In the genomic region with DNA sequence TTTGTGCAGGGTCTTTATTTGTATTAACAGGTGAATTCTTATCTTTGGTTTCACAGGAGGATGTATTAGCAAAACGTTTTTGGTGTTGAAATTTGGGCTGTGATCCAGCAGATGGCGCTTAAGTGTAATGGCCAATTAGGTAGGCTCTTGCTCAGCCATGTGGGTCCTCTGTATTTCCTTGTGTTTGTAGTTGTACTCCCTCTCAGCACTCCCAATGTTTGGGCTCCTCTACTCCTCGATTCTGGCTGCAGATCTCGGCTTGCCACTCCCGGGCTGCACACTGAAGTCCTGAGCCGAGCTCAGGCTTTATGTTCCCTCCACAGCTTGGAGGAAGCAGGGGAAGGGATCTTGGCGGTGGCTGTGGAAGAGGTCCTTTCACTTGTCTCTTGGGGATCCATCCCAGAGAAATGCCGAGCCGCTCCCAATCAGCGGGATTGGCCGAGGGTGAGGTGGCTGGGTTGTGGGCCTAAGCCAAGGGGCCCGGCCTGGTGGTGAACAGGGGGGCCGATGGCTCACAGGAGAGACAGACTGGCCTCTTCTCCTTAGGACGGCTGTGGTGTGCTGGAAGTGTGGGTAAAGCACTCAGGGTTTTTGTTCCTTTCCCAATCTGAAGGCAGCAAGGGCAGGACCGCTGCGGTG, we compare ENCODE assay signal across 9 cellular contexts.
DNase-seq lines count a peak whose midpoint lies in the region; ATAC-seq, FAIRE-seq and TF ChIP-seq lines count a peak whose summit lies in the region.
"Had no signal": no experiment of that assay in that cellular context is flagged by ENCODE, and none has a peak within 500 bp of the region (broad histone marks: within the 10 kb centered on the region; RNA-seq: fewer than 3 reads in every experiment).

No MANE protein-coding gene starts in this region.

- H3K56ac ChIP-seq in H1 (replicated peaks; ENCODE audit: insufficient read length, low read depth, low read length): no peak overlapping the region

- TF ChIP-seq CTCF in GM12872 (IDR thresholded peaks at IDR 0.05; ENCODE audit: insufficient read depth, low read depth, low read length) (peak; percentile 65), OCI-LY1 (IDR thresholded peaks at IDR 0.05; ENCODE audit: low read length) (peak; percentile 70), H1 (IDR thresholded peaks at IDR 0.05; ENCODE audit: control extremely low read depth in 1 of 3, insufficient read depth in 1 of 3, low read depth in 1 of 3, low read length in 3 of 3) (peak in 2 of 3 experiments; percentile 76 to 81; a peak in 3 of 4 replicates), osteocyte (IDR thresholded peaks at IDR 0.05) (peak; percentile 60)

- peak overlapping the region; percentile 67 for H4K5ac ChIP-seq in H1 (ENCODE audit: insufficient read length, low read depth, low read length)

- H3K36me3 ChIP-seq in OCI-LY1 (ENCODE audit: insufficient read depth, low read length): no peaks in the 10 kb centered on the region
- no peaks in the 10 kb centered on the region for H3K36me3 ChIP-seq in H1 (ENCODE audit: control insufficient read depth in 2 of 4, insufficient read depth in 4 of 4, low read length in 3 of 4)

- peak overlapping the region; percentile 78; the same call in 1 of the 2 replicates for H2BK5ac ChIP-seq in H1 (ENCODE audit: low read depth, low read length)

- no peak for TF ChIP-seq EP300 in H1 (IDR thresholded peaks at IDR 0.05; ENCODE audit: borderline replicate concordance in 1 of 2, low read depth in 2 of 2, low read length in 2 of 2)

- H3K4me2 ChIP-seq in OCI-LY1 (ENCODE audit: low read length) (no peak overlapping the region), H1 (ENCODE audit: insufficient read depth in 1 of 2, low read depth in 2 of 2, low read length in 2 of 2) (peak overlapping the region in 1 of 2 experiments; percentile 0; a peak in 1 of 4 replicates)

- peaks cover 11% of the 10 kb centered on the region for H3K36me3 Mint-ChIP-seq in osteocyte (ENCODE audit: unreplicated experiment)

- H2BK12ac ChIP-seq in H1 (ENCODE audit: low read depth, low read length): 0 out of 2 replicates have a peak overlapping the region, but pooled peaks have one; percentile 11

- 69% methylated on average over 16 of the region's 16 CpGs; no CpG with 5 or more reads in 1 of the 2 experiments for WGBS in H1 (ENCODE audit: extremely low coverage in 1 of 2, insufficient coverage in 1 of 2, insufficient read length in 1 of 2, insufficient replicate concordance in 2 of 2, low coverage in 1 of 2, low lambda C conversion rate in 2 of 2, missing lambda C conversion rate in 1 of 2), 2 experiments

- H3K27ac Mint-ChIP-seq in osteocyte (ENCODE audit: unreplicated experiment): no peak overlapping the region

- H2BK15ac ChIP-seq in H1 (ENCODE audit: low read length): peak overlapping the region; percentile 53; the same call in 1 of the 2 replicates

- peak; percentile 86 to 87 for TF ChIP-seq RAD21 in H1 (IDR thresholded peaks at IDR 0.05 in 1 of 2, conservative IDR thresholded peaks at IDR 0.05 in 1 of 2; ENCODE audit: low read depth in 2 of 2, low read length in 2 of 2)

- H3K4me1 Mint-ChIP-seq in osteocyte (ENCODE audit: unreplicated experiment): peaks cover 38% of the 10 kb centered on the region

- no peaks in the 10 kb centered on the region for H3K23me2 ChIP-seq in H1 (ENCODE audit: low read depth, low read length)

- H4K8ac ChIP-seq in H1 (ENCODE audit: extremely low read depth, insufficient read depth, low read length): peak overlapping the region; percentile 90

- H3K9ac ChIP-seq in OCI-LY1 (ENCODE audit: low read length): no peak overlapping the region
- no peak overlapping the region for H3K9ac ChIP-seq in H1 (replicated peaks in 1 of 4; ENCODE audit: extremely low read depth in 1 of 4, low read depth in 3 of 4, low read length in 3 of 4)

- H3F3A ChIP-seq in OCI-LY1 (ENCODE audit: insufficient read depth, low read length): no peaks in the 10 kb centered on the region

- DNase-seq in AG20443 (ENCODE audit: low spot score) (peak; percentile 30), H1 (ENCODE audit: low read depth in 1 of 2, low spot score in 2 of 2) (peak; percentile 34 to 69), osteocyte (ENCODE audit: extremely low spot score, unreplicated experiment) (no peak), dedifferentiated amniotic fluid mesenchymal stem cell (ENCODE audit: extremely low spot score) (no peak)

- H4K20me1 ChIP-seq in OCI-LY1 (ENCODE audit: insufficient read depth, low read length) (no peaks in the 10 kb centered on the region), H1 (replicated peaks in 1 of 2; ENCODE audit: control insufficient read depth in 1 of 2, insufficient read depth in 2 of 2, low read length in 2 of 2) (no peaks in the 10 kb centered on the region)

- H2BK120ac ChIP-seq in H1 (replicated peaks; ENCODE audit: low read depth, low read length): peak overlapping the region; percentile 83

- POLR2A ChIA-PET in H1 (lab: Charles Lee; ENCODE audit: partially characterized antibody): interaction anchor here (0.6 kb wide), 1 partner anchor 41 kb away, joined by 3 read pairs; no protein-coding TSS in a partner anchor

- H2AFZ ChIP-seq in OCI-LY1 (ENCODE audit: low read length) (no peak overlapping the region), H1 (ENCODE audit: low read length) (peak overlapping the region; percentile 88)

- H3K14ac ChIP-seq in H1 (ENCODE audit: insufficient read length): no peak overlapping the region

- no peaks in the 10 kb centered on the region for H3K27me3 Mint-ChIP-seq in osteocyte (ENCODE audit: unreplicated experiment)
- H3K27me3 Mint-ChIP-seq: naive thymus-derived CD8-positive, alpha-beta T cell had no signal

- peak overlapping the region; percentile 96 for H3K18ac ChIP-seq in H1 (ENCODE audit: extremely low read depth, low read length)

- peak overlapping the region; percentile 96 for H4K91ac ChIP-seq in H1 (replicated peaks; ENCODE audit: insufficient read length, low read length)

- ATAC-seq in HG03439 (IDR thresholded peaks at IDR 0.05; ENCODE audit: unreplicated experiment): peak; percentile 66
- no peak for ATAC-seq in GM18520 (IDR thresholded peaks at IDR 0.05; ENCODE audit: unreplicated experiment)
- ATAC-seq: naive thymus-derived CD8-positive, alpha-beta T cell had no signal

- FAIRE-seq in H1 (lab: Jason Lieb, UNC): peak; percentile 99

- H3K4me3 ChIP-seq in OCI-LY1 (ENCODE audit: low read depth, low read length, poor library complexity, severe bottlenecking) (no peak overlapping the region), H1 (ENCODE audit: extremely low read depth in 1 of 4, insufficient read depth in 2 of 4, low read depth in 3 of 4, low read length in 4 of 4) (no peak overlapping the region)

- H3K4ac ChIP-seq in H1 (replicated peaks; ENCODE audit: insufficient read length, low read depth, low read length): peak overlapping the region; percentile 97

- H3K23ac ChIP-seq in H1 (ENCODE audit: insufficient read length): no peak overlapping the region

- no peaks in the 10 kb centered on the region for H3K79me1 ChIP-seq in H1 (ENCODE audit: low read depth, low read length)

- H2AK5ac ChIP-seq in H1 (ENCODE audit: low read depth, low read length): peak overlapping the region; percentile 65; the same call in 1 of the 2 replicates

- peak overlapping the region; percentile 80; the same call in 1 of the 2 replicates for H2BK20ac ChIP-seq in H1 (ENCODE audit: low read length)

- H3K79me2 ChIP-seq in OCI-LY1 (ENCODE audit: insufficient read depth, low read length) (no peaks in the 10 kb centered on the region), H1 (ENCODE audit: control insufficient read depth in 1 of 2, insufficient read depth in 2 of 2, low read length in 2 of 2) (no peaks in the 10 kb centered on the region)

- no peaks in the 10 kb centered on the region for H3K9me2 ChIP-seq in OCI-LY1 (ENCODE audit: low read depth, low read length)

- H3K27me3 ChIP-seq in OCI-LY1 (ENCODE audit: insufficient read depth, low read length) (no peaks in the 10 kb centered on the region), H1 (replicated peaks in 1 of 4; ENCODE audit: control insufficient read depth in 3 of 4, extremely low read depth in 1 of 4, insufficient read depth in 3 of 4, low read length in 3 of 4) (no peaks in the 10 kb centered on the region)

- TF ChIP-seq POLR2A in H1 (IDR thresholded peaks at IDR 0.05; ENCODE audit: control extremely low read depth in 1 of 2, low read depth in 2 of 2, low read length in 2 of 2): no peak

- no peaks in the 10 kb centered on the region for H3K4me1 ChIP-seq in OCI-LY1 (ENCODE audit: insufficient read depth, low read length, severe bottlenecking)
- peaks cover 0 to 14% (median under 1%) of the 10 kb centered on the region in 4 experiments; a peak in 5 of 7 replicates for H3K4me1 ChIP-seq in H1 (replicated peaks in 1 of 4; ENCODE audit: control insufficient read depth in 3 of 4, insufficient read depth in 4 of 4, low read length in 3 of 4)

- no peak overlapping the region for H3K4me3 Mint-ChIP-seq in osteocyte (ENCODE audit: unreplicated experiment)
- H3K4me3 Mint-ChIP-seq: naive thymus-derived CD8-positive, alpha-beta T cell had no signal

- peaks cover 12% of the 10 kb centered on the region for H3K9me3 Mint-ChIP-seq in osteocyte (ENCODE audit: unreplicated experiment)

- CTCF ChIA-PET in H1 (lab: Charles Lee; ENCODE audit: partially characterized antibody): interaction anchor here (0.6 to 3.2 kb wide), 13 partner anchors 10 to 411 kb away, joined by 3 to 18 read pairs (median 4); no protein-coding TSS in a partner anchor

- H3K27ac ChIP-seq in OCI-LY1 (ENCODE audit: low read depth, low read length, poor library complexity, severe bottlenecking) (no peak overlapping the region), H1 (ENCODE audit: low read depth, low read length) (no peak overlapping the region)

- H3K9me3 ChIP-seq in OCI-LY1 (ENCODE audit: low read length): no peaks in the 10 kb centered on the region
- no peaks in the 10 kb centered on the region for H3K9me3 ChIP-seq in H1 (ENCODE audit: insufficient read depth in 2 of 2, low read depth in 1 of 2, low read length in 1 of 2)

TF ChIP-seq in H1, 55 proteins besides CTCF, POLR2A, EP300 and RAD21 (continues in another document):
- TF ChIP-seq POU5F1 (IDR thresholded peaks at IDR 0.05; ENCODE audit: low read depth, low read length) (no peak), ASH2L (IDR thresholded peaks at IDR 0.05; ENCODE audit: low read length) (peak; percentile 57), CEBPB (IDR thresholded peaks at IDR 0.05; ENCODE audit: low read depth, low read length) (0 out of 2 replicates have a peak, but pooled peaks have one; percentile 2), KDM4A (IDR thresholded peaks at IDR 0.05; ENCODE audit: low read depth, low read length, severe bottlenecking) (no peak)
- TF ChIP-seq, protein P1, sequence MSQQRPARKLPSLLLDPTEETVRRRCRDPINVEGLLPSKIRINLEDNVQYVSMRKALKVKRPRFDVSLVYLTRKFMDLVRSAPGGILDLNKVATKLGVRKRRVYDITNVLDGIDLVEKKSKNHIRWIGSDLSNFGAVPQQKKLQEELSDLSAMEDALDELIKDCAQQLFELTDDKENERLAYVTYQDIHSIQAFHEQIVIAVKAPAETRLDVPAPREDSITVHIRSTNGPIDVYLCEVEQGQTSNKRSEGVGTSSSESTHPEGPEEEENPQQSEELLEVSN (IDR thresholded peaks at IDR 0.05): peak; percentile 52; the same call in 1 of the 2 replicates
- TF ChIP-seq, protein P2, sequence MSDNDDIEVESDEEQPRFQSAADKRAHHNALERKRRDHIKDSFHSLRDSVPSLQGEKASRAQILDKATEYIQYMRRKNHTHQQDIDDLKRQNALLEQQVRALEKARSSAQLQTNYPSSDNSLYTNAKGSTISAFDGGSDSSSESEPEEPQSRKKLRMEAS (IDR thresholded peaks at IDR 0.05): peak; percentile 74

Comparison
In these comparisons a context has a peak if more than half of its experiments do, and no peak if none do; other contexts are left out.
1. DNase-seq: peak in AG20443 (single experiment) and H1 (2 of 2); none in osteocyte (single experiment) and dedifferentiated amniotic fluid mesenchymal stem cell (single experiment).
2. Peak in every context shown above with its lines, with median percentiles within 50 percentile points of each other: CTCF ChIP-seq.